15 cellular contexts compared by ENCODE assay signal in the genomic region with DNA sequence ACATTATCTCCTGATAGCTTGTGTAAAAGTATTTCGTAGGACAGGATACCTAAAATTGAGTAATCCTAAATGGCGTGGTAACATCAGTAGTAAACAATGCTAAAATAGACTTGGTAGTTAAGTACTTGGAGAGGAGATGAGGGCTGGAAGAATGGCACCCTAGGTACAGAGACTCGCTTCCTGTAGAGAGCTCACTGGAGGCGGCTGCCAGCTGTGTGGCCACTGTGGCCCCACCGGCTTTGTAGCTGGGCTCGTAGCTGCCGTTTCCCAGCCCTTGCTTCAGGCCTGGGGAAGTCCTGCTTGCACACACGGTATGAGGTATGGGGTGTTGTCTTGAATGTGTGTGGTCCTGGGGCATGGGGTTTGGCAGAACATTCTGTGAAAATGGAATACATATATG. TPM values are rescaled to one million over a fixed set of nuclear protein-coding genes. Genes with fewer than 3 reads are reported as not detected.
DNase-seq lines count a peak whose midpoint lies in the region; ATAC-seq and TF ChIP-seq lines count a peak whose summit lies in the region.
"Had no signal": no experiment of that assay in that cellular context is flagged by ENCODE, and none has a peak within 500 bp of the region (broad histone marks: within the 10 kb centered on the region; RNA-seq: fewer than 3 reads in every experiment).

No MANE protein-coding gene starts in this region.

- H3K9me3 ChIP-seq in OCI-LY7 (ENCODE audit: low read length) (no peaks in the 10 kb centered on the region), sigmoid colon (no peaks in the 10 kb centered on the region), SJCRH30 (replicated peaks) (no peaks in the 10 kb centered on the region)
- H3K9me3 ChIP-seq: left lung had no signal

- intact Hi-C loops in OCI-LY7 (cut with micrococcal nuclease; ENCODE audit: unreplicated experiment) (no loop called here), sigmoid colon (cut with DNase I) (no loop called here)

- peak overlapping the region; percentile 3 to 25 for H3K27ac Mint-ChIP-seq in effector memory CD8-positive, alpha-beta T cell
- H3K27ac Mint-ChIP-seq: activated CD8-positive, alpha-beta T cell treated with anti-CD3 and anti-CD28 coated beads for 36 hours had no signal

- H3K36me3 ChIP-seq in OCI-LY7 (ENCODE audit: insufficient read depth, low read length) (peaks cover 76% of the 10 kb centered on the region; the same call in 1 of the 2 replicates), sigmoid colon (peaks cover 0 to 60% (median 6%) of the 10 kb centered on the region in 4 donors), SJCRH30 (peaks cover 7% of the 10 kb centered on the region; the same call in 1 of the 2 replicates)

- TF ChIP-seq POLR2A in sigmoid colon (IDR thresholded peaks at IDR 0.05), result no peak

- no peak for TF ChIP-seq EP300 in sigmoid colon (IDR thresholded peaks at IDR 0.05)

- no peak overlapping the region for H2AFZ ChIP-seq in OCI-LY7 (ENCODE audit: low read length)

- H3K4me1 ChIP-seq in OCI-LY7 (ENCODE audit: insufficient read depth, low read length, poor library complexity, severe bottlenecking) (no peaks in the 10 kb centered on the region), sigmoid colon (no peaks in the 10 kb centered on the region), SJCRH30 (0 out of 2 replicates have a peak, but pooled peaks cover 2% of the 10 kb centered on the region), foreskin keratinocyte (no peaks in the 10 kb centered on the region)

- DNase-seq in GF-D8 (lab: John Stamatoyannopoulos, UW) (peak; percentile 30), OCI-LY7 (ENCODE audit: low spot score) (no peak), sigmoid colon (peak; percentile 68), NCI-H1694 (lab: John Stamatoyannopoulos, UW) (no peak), SJCRH30 (no peak), foreskin keratinocyte (no peak)
- DNase-seq in effector memory CD8-positive, alpha-beta T cell, result no peak
- no peak for DNase-seq in activated CD8-positive, alpha-beta memory T cell treated with anti-CD3 and anti-CD28 coated beads, Interleukin-2, amount 50 U/mL, for 48 hours
- DNase-seq: activated CD8-positive, alpha-beta T cell treated with anti-CD3 and anti-CD28 coated beads for 36 hours; activated gamma-delta T cell treated with Interleukin-2 at 50 U/mL for 16 hours; NCI-H1092; NCI-H226; SIG-M5 had no signal

- CTCF ChIA-PET in OCI-LY7 (lab: Charles Lee; ENCODE audit: unreplicated experiment), result interaction anchor here (1.0 kb wide), 1 partner anchor 12 kb away, joined by 3 read pairs; no protein-coding TSS in a partner anchor

- WGBS in sigmoid colon, 2 donors, result 85 to 91% methylated on average over 8 of the region's 8 CpGs

- H3K36me3 Mint-ChIP-seq in effector memory CD8-positive, alpha-beta T cell (ENCODE audit: insufficient read depth), result peaks cover 30% of the 10 kb centered on the region

- no peak overlapping the region for H3K4me3 ChIP-seq in OCI-LY7 (ENCODE audit: low read depth, low read length, poor library complexity, severe bottlenecking)
- H3K4me3 ChIP-seq in sigmoid colon, result no peak overlapping the region
- H3K4me3 ChIP-seq in SJCRH30, result no peak overlapping the region
- H3K4me3 ChIP-seq: left lung had no signal

- TF ChIP-seq CTCF in OCI-LY7 (conservative IDR thresholded peaks at IDR 0.05; ENCODE audit: low read length) (no peak), sigmoid colon (IDR thresholded peaks at IDR 0.05) (no peak), foreskin keratinocyte (conservative IDR thresholded peaks at IDR 0.05) (no peak)

- H3K79me2 ChIP-seq in OCI-LY7 (ENCODE audit: insufficient read depth, low read depth, low read length), result no peaks in the 10 kb centered on the region

- H4K20me1 ChIP-seq in OCI-LY7 (ENCODE audit: insufficient read depth, low read length), result no peaks in the 10 kb centered on the region

- POLR2A ChIA-PET in OCI-LY7 (lab: Charles Lee), result interaction anchor here (0.6 to 1.6 kb wide), 5 partner anchors 13 to 74 kb away, joined by 3 to 4 read pairs (median 3); no protein-coding TSS in a partner anchor

- TSS peak; percentile 71 for BruUV-seq in OCI-LY7 (replicated peaks; lab: Mats Ljungman, UMichigan)

- no peaks in the 10 kb centered on the region for H3K27me3 ChIP-seq in sigmoid colon
- no peaks in the 10 kb centered on the region for H3K27me3 ChIP-seq in SJCRH30
- H3K27me3 ChIP-seq in foreskin keratinocyte, result no peaks in the 10 kb centered on the region
- H3K27me3 ChIP-seq: left lung had no signal

- no peaks in the 10 kb centered on the region for H3K9me2 ChIP-seq in OCI-LY7 (ENCODE audit: insufficient read depth, low read length)

- H3K9me3 Mint-ChIP-seq in effector memory CD8-positive, alpha-beta T cell, result no peaks in the 10 kb centered on the region
- H3K9me3 Mint-ChIP-seq: activated CD8-positive, alpha-beta T cell treated with anti-CD3 and anti-CD28 coated beads for 36 hours; brain had no signal

- no peaks in the 10 kb centered on the region for H3K27me3 Mint-ChIP-seq in effector memory CD8-positive, alpha-beta T cell
- H3K27me3 Mint-ChIP-seq: activated CD8-positive, alpha-beta T cell treated with anti-CD3 and anti-CD28 coated beads for 36 hours; brain had no signal

- peak overlapping the region in 1 of 2 donors; percentile 41 for H3K4me3 Mint-ChIP-seq in effector memory CD8-positive, alpha-beta T cell
- H3K4me3 Mint-ChIP-seq: activated CD8-positive, alpha-beta T cell treated with anti-CD3 and anti-CD28 coated beads for 36 hours; brain had no signal

- H3K4me2 ChIP-seq in OCI-LY7 (ENCODE audit: low read length), result no peak overlapping the region

- peaks cover 6 to 12% of the 10 kb centered on the region in 2 donors for H3K4me1 Mint-ChIP-seq in effector memory CD8-positive, alpha-beta T cell (ENCODE audit: low read depth in 2 of 2)

- no peak overlapping the region for H3K27ac ChIP-seq in OCI-LY7 (ENCODE audit: low read depth, low read length, poor library complexity, severe bottlenecking)
- no peak overlapping the region for H3K27ac ChIP-seq in sigmoid colon
- H3K27ac ChIP-seq in SJCRH30, result no peak overlapping the region
- no peak overlapping the region for H3K27ac ChIP-seq in foreskin keratinocyte

- no peak for ATAC-seq in effector memory CD8-positive, alpha-beta T cell (replicated peaks)
- ATAC-seq in foreskin keratinocyte, result no peak
- ATAC-seq: activated CD8-positive, alpha-beta T cell treated with anti-CD3 and anti-CD28 coated beads for 36 hours; left lung had no signal

RNA-seq across cellular contexts. Expression of a gene that starts 57.9 kb away (rescaled TPM):
- 25.0 and 27.5 TPM in 2 replicates for total RNA-seq in OCI-LY7 (2014; rRNA removed; shearing (Covaris generic))
- 26.8 and 31.3 TPM in 2 replicates for total RNA-seq in OCI-LY7 (2022)
- 10 to 100 TPM; 19.7 to 24.1 (median 21.9) TPM for total RNA-seq in sigmoid colon
- polyA plus RNA-seq in sigmoid colon, result 10 to 100 TPM in 1 of 3 donors, 1 to 10 TPM in 2; 5.1 to 14.5 (median 8.4) TPM
- 23.9 and 27.0 TPM in 2 replicates for total RNA-seq in SJCRH30 (2014; rRNA removed; shearing (Covaris generic))
- total RNA-seq in foreskin keratinocyte, result 18.1 and 22.2 TPM in 2 replicates
- 15.4 and 20.9 TPM in 2 replicates for polyA plus RNA-seq in foreskin keratinocyte

Comparison
In these comparisons a context has a peak if more than half of its experiments do, and no peak if none do; other contexts are left out.
1. DNase-seq: peak in GF-D8 (single experiment) and sigmoid colon (single experiment); none in OCI-LY7 (single experiment), effector memory CD8-positive, alpha-beta T cell (0 of 3), NCI-H1694 (single experiment), SJCRH30 (0 of 2), activated CD8-positive, alpha-beta memory T cell treated with anti-CD3 and anti-CD28 coated beads, Interleukin-2, amount 50 U/mL, for 48 hours (single experiment) and foreskin keratinocyte (0 of 2).